Comparison of ENCODE assay signal across 1 cellular context in genomic region chr3:69051796-69052566, GRCh38.
TF ChIP-seq lines count a peak whose summit lies in the region.

TSS of gene TMF1 (minus strand) at chr3:69052333. CDS start at chr3:69052086, 247 bp downstream.

TF ChIP-seq in HepG2, 621 proteins besides CTCF, POLR2A, EP300 and RAD21 (continued from another document and continues in another):
- TF ChIP-seq ZNF142 (CRISPR knock-in tag; IDR thresholded peaks at IDR 0.05) (no peak; the same call in 1 of the 2 replicates), FOXA3 (CRISPR knock-in tag; IDR thresholded peaks at IDR 0.05) (peak; percentile 76), ELF4 (CRISPR knock-in tag; IDR thresholded peaks at IDR 0.05; ENCODE audit: borderline replicate concordance) (peak; percentile 91; the same call in 1 of the 2 replicates), RXRA (CRISPR knock-in tag; IDR thresholded peaks at IDR 0.05) (peak; percentile 35; the same call in 1 of the 2 replicates), ZNF678 (CRISPR knock-in tag; IDR thresholded peaks at IDR 0.05) (no peak; the same call in 1 of the 2 replicates), WIZ (CRISPR knock-in tag; IDR thresholded peaks at IDR 0.05) (no peak), CSRNP2 (CRISPR knock-in tag; conservative IDR thresholded peaks at IDR 0.05; ENCODE audit: low read depth) (no peak), ZNF773 (CRISPR knock-in tag; IDR thresholded peaks at IDR 0.05; ENCODE audit: borderline replicate concordance) (peak; percentile 73; the same call in 1 of the 2 replicates), ZNF280B (CRISPR knock-in tag; IDR thresholded peaks at IDR 0.05; ENCODE audit: borderline replicate concordance) (peak; percentile 94), ZNF446 (CRISPR knock-in tag; IDR thresholded peaks at IDR 0.05) (no peak), SKI (IDR thresholded peaks at IDR 0.05; ENCODE audit: partially characterized antibody) (no peak), ELK4 (CRISPR knock-in tag; IDR thresholded peaks at IDR 0.05; ENCODE audit: borderline replicate concordance) (no peak), ZNF280D (CRISPR knock-in tag; IDR thresholded peaks at IDR 0.05) (peak; percentile 18; the same call in 1 of the 2 replicates), ZNF263 (CRISPR knock-in tag; IDR thresholded peaks at IDR 0.05) (no peak), ZNF326 (CRISPR knock-in tag; IDR thresholded peaks at IDR 0.05; ENCODE audit: borderline replicate concordance) (no peak), EED (CRISPR knock-in tag; IDR thresholded peaks at IDR 0.05) (peak; percentile 90), GABPA (IDR thresholded peaks at IDR 0.05; ENCODE audit: low read depth, low read length) (peak; percentile 78), GABPA (CRISPR knock-in tag; IDR thresholded peaks at IDR 0.05; ENCODE audit: low read depth) (peak; percentile 98), CREB1 (IDR thresholded peaks at IDR 0.05) (peak; percentile 98), CREB1 (CRISPR knock-in tag; IDR thresholded peaks at IDR 0.05) (peak; percentile 98), REST (IDR thresholded peaks at IDR 0.05; ENCODE audit: borderline replicate concordance in 1 of 2, low read depth in 1 of 2, low read length in 2 of 2) (peak in 1 of 2 experiments; percentile 3; a peak in 1 of 4 replicates), PHF8 (CRISPR knock-in tag; IDR thresholded peaks at IDR 0.05) (peak; percentile 96), ZBTB26 (CRISPR knock-in tag; IDR thresholded peaks at IDR 0.05; ENCODE audit: borderline replicate concordance) (peak; percentile 62), KLF15 (CRISPR knock-in tag; IDR thresholded peaks at IDR 0.05; ENCODE audit: borderline replicate concordance) (no peak), DRAP1 (CRISPR knock-in tag; IDR thresholded peaks at IDR 0.05) (peak; percentile 54; the same call in 1 of the 2 replicates), ZNF792 (CRISPR knock-in tag; IDR thresholded peaks at IDR 0.05) (peak; percentile 47; the same call in 1 of the 2 replicates), ZNF670 (CRISPR knock-in tag; IDR thresholded peaks at IDR 0.05; ENCODE audit: borderline replicate concordance) (peak; percentile 36; the same call in 1 of the 2 replicates), MXD4 (CRISPR knock-in tag; IDR thresholded peaks at IDR 0.05) (peak; percentile 67; the same call in 1 of the 2 replicates), PAXIP1 (CRISPR knock-in tag; conservative IDR thresholded peaks at IDR 0.05) (peak; percentile 46; the same call in 1 of the 2 replicates), KLF9 (CRISPR knock-in tag; IDR thresholded peaks at IDR 0.05; ENCODE audit: low read depth) (no peak)
